In the genomic region with DNA sequence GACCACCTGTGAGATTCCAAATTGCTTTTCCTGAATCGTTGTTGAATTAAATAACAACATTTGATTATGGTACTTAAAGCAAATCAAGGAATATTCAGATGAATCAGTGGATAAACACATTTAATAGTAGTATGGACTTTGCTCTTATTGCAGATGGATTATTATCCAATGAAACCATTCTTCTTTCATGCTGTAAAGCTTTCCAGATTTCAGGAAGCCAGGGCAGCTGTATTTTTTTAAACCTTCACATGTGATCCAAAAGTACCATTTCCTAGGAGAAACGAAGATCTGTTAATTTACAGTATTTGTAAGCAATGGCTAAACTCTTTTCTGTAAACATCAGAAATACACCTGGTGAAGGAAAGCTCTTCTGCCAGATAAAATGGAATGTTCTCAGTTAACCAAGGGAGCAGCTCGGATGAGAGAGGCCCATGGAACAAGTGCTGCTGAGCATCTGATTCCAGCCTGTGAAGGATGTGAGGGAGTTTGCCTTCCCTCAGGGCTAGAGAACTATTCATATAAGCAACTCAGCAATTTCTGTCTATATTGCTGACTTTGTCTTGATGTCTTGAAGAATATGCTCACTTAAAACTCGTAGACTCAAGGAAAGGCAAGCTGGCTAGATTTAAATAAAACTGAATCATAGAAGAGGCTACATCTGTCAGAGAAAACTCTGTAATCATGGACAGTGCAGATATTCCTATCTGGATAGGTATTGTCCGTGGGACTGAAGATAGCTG, we compare ENCODE assay signal across 13 cellular contexts.
"Had no signal": no experiment of that assay in that cellular context is flagged by ENCODE, and none has a peak within 500 bp of the region (broad histone marks: within the 10 kb centered on the region; RNA-seq: fewer than 3 reads in every experiment).

No MANE protein-coding gene starts in this region.

- ATAC-seq: activated T-helper 17 cell treated with anti-CD3 and anti-CD28 coated beads, Interleukin-2, amount 50 U/mL, for 72 hours; gastroesophageal sphincter; stimulated activated effector memory CD8-positive, alpha-beta T cell treated with anti-CD3 and anti-CD28 coated beads, Interleukin-12 subunit alpha, Interleukin-12 subunit beta, amount 100 ng/mL, for 72 hours had no signal

- H3K36me3 ChIP-seq: cardiac muscle cell, gastroesophageal sphincter, right atrium auricular region, transverse colon had no signal

- H3K4me1 Mint-ChIP-seq: activated naive CD4-positive, alpha-beta T cell treated with anti-CD3 and anti-CD28 coated beads, Interleukin-2, amount 10 ng/mL, durations not matched to agents 7 days and 5 days; activated T-helper 17 cell treated with anti-CD3 and anti-CD28 coated beads, Interleukin-2, amount 50 U/mL, for 72 hours; naive B cell; stimulated activated effector memory CD8-positive, alpha-beta T cell treated with anti-CD3 and anti-CD28 coated beads, Interleukin-12 subunit alpha, Interleukin-12 subunit beta, amount 100 ng/mL, for 72 hours had no signal

- H3K27me3 Mint-ChIP-seq: activated naive CD4-positive, alpha-beta T cell treated with anti-CD3 and anti-CD28 coated beads, Interleukin-2, amount 10 ng/mL, durations not matched to agents 7 days and 5 days; activated T-helper 17 cell treated with anti-CD3 and anti-CD28 coated beads, Interleukin-2, amount 50 U/mL, for 72 hours had no signal

- H3K4me3 ChIP-seq: cardiac muscle cell, gastroesophageal sphincter, right atrium auricular region, transverse colon had no signal

- H3K27me3 ChIP-seq: gastroesophageal sphincter, right atrium auricular region, transverse colon had no signal

- H3K27ac Mint-ChIP-seq: activated naive CD4-positive, alpha-beta T cell treated with anti-CD3 and anti-CD28 coated beads, Interleukin-2, amount 10 ng/mL, durations not matched to agents 7 days and 5 days; activated T-helper 17 cell treated with anti-CD3 and anti-CD28 coated beads, Interleukin-2, amount 50 U/mL, for 72 hours; stimulated activated effector memory CD8-positive, alpha-beta T cell treated with anti-CD3 and anti-CD28 coated beads, Interleukin-12 subunit alpha, Interleukin-12 subunit beta, amount 100 ng/mL, for 72 hours had no signal

- H3K9me3 ChIP-seq: gastroesophageal sphincter, right atrium auricular region, transverse colon had no signal

- H3K36me3 Mint-ChIP-seq: activated naive CD4-positive, alpha-beta T cell treated with anti-CD3 and anti-CD28 coated beads, Interleukin-2, amount 10 ng/mL, durations not matched to agents 7 days and 5 days; naive B cell; stimulated activated effector memory CD8-positive, alpha-beta T cell treated with anti-CD3 and anti-CD28 coated beads, Interleukin-12 subunit alpha, Interleukin-12 subunit beta, amount 100 ng/mL, for 72 hours had no signal

- H3K9me3 Mint-ChIP-seq: activated naive CD4-positive, alpha-beta T cell treated with anti-CD3 and anti-CD28 coated beads, Interleukin-2, amount 10 ng/mL, durations not matched to agents 7 days and 5 days; activated T-helper 17 cell treated with anti-CD3 and anti-CD28 coated beads, Interleukin-2, amount 50 U/mL, for 72 hours; stimulated activated effector memory CD8-positive, alpha-beta T cell treated with anti-CD3 and anti-CD28 coated beads, Interleukin-12 subunit alpha, Interleukin-12 subunit beta, amount 100 ng/mL, for 72 hours had no signal

- DNase-seq: activated CD4-positive, alpha-beta T cell treated with anti-CD3 and anti-CD28 coated beads, Interleukin-2, amount 50 U/mL, for 1 hour; activated CD4-positive, CD25-positive, alpha-beta regulatory T cell; activated naive CD4-positive, alpha-beta T cell treated with anti-CD3 and anti-CD28 coated beads, Interleukin-2, amount 10 ng/mL, durations not matched to agents 7 days and 5 days; activated T-cell treated with anti-CD3 and anti-CD28 coated beads for 4 hours; midbrain; naive B cell; small intestine; transverse colon had no signal

- H3K27ac ChIP-seq: cardiac muscle cell, gastroesophageal sphincter, right atrium auricular region, transverse colon had no signal

- H3K4me3 Mint-ChIP-seq: activated naive CD4-positive, alpha-beta T cell treated with anti-CD3 and anti-CD28 coated beads, Interleukin-2, amount 10 ng/mL, durations not matched to agents 7 days and 5 days; activated T-helper 17 cell treated with anti-CD3 and anti-CD28 coated beads, Interleukin-2, amount 50 U/mL, for 72 hours; naive B cell; stimulated activated effector memory CD8-positive, alpha-beta T cell treated with anti-CD3 and anti-CD28 coated beads, Interleukin-12 subunit alpha, Interleukin-12 subunit beta, amount 100 ng/mL, for 72 hours had no signal
